Comparison of ENCODE assay signal across 20 cellular contexts in the genomic region with DNA sequence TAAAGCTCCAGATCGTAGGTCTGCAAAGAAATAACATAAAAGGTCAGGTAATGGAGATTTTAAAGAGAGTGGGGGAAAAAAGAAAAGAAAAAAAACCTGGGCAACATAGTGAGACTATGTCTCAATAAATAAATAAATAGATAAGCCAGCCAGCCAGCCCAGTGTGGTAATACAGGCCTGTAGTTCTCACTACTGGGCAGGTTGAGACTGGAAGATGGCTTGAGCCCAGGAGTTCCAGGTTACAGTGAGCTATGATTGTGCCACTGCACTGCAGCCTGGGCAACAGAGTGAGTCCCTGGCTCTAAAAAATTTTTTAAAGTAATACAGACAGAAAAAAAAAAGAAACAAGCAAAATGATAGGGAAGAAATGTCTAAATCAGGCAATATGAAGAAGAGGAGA. TPM values are rescaled to one million over a fixed set of nuclear protein-coding genes. Genes with fewer than 3 reads are reported as not detected.
A peak's percentile ranks its signal among the peaks of the same experiment; 100 is the strongest.
DNase-seq lines count a peak whose midpoint lies in the region; ATAC-seq and TF ChIP-seq lines count a peak whose summit lies in the region.
"Had no signal": no experiment of that assay in that cellular context is flagged by ENCODE, and none has a peak within 500 bp of the region (broad histone marks: within the 10 kb centered on the region; RNA-seq: fewer than 3 reads in every experiment).

No MANE protein-coding gene starts in this region.

- H3K36me3 Mint-ChIP-seq in activated CD8-positive, alpha-beta memory T cell treated with anti-CD3 and anti-CD28 coated beads, Interleukin-2, amount 10 ng/mL, durations not matched to agents 7 days and 5 days = peaks cover 26% of the 10 kb centered on the region
- H3K36me3 Mint-ChIP-seq in T-helper 17 cell (ENCODE audit: low read depth) = peaks cover 3% of the 10 kb centered on the region
- peaks cover 31% of the 10 kb centered on the region for H3K36me3 Mint-ChIP-seq in chondrocyte (ENCODE audit: low read depth)
- peaks cover 22% of the 10 kb centered on the region for H3K36me3 Mint-ChIP-seq in memory B cell

- H3K27ac Mint-ChIP-seq in activated CD8-positive, alpha-beta memory T cell treated with anti-CD3 and anti-CD28 coated beads, Interleukin-2, amount 10 ng/mL, durations not matched to agents 7 days and 5 days = peak overlapping the region; percentile 57
- H3K27ac Mint-ChIP-seq in T-helper 17 cell (peak overlapping the region; percentile 78), chondrocyte (ENCODE audit: unreplicated experiment) (peak overlapping the region; percentile 15), memory B cell (peak overlapping the region; percentile 35)

- CTCF ChIA-PET in activated CD8-positive, alpha-beta memory T cell treated with anti-CD3 and anti-CD28 coated beads, Interleukin-2, amount 10 ng/mL, durations not matched to agents 7 days and 5 days (lab: Charles Lee) = no interaction called here

- no peak for ATAC-seq in activated CD8-positive, alpha-beta memory T cell treated with anti-CD3 and anti-CD28 coated beads, Interleukin-2, amount 10 ng/mL, durations not matched to agents 7 days and 5 days
- no peak for ATAC-seq in T-helper 17 cell
- no peak for ATAC-seq in memory B cell (ENCODE audit: low read depth)
- ATAC-seq: GM12878 had no signal

- peaks cover 7% of the 10 kb centered on the region for H3K4me1 Mint-ChIP-seq in activated CD8-positive, alpha-beta memory T cell treated with anti-CD3 and anti-CD28 coated beads, Interleukin-2, amount 10 ng/mL, durations not matched to agents 7 days and 5 days
- H3K4me1 Mint-ChIP-seq in T-helper 17 cell (peaks cover 3% of the 10 kb centered on the region), chondrocyte (ENCODE audit: low read depth) (no peaks in the 10 kb centered on the region), memory B cell (no peaks in the 10 kb centered on the region)

- no peaks in the 10 kb centered on the region for H3K27me3 Mint-ChIP-seq in activated CD8-positive, alpha-beta memory T cell treated with anti-CD3 and anti-CD28 coated beads, Interleukin-2, amount 10 ng/mL, durations not matched to agents 7 days and 5 days
- H3K27me3 Mint-ChIP-seq in T-helper 17 cell (no peaks in the 10 kb centered on the region), chondrocyte (ENCODE audit: low read depth) (no peaks in the 10 kb centered on the region), memory B cell (no peaks in the 10 kb centered on the region)

- H3K4me3 Mint-ChIP-seq in activated CD8-positive, alpha-beta memory T cell treated with anti-CD3 and anti-CD28 coated beads, Interleukin-2, amount 10 ng/mL, durations not matched to agents 7 days and 5 days = no peak overlapping the region
- H3K4me3 Mint-ChIP-seq in T-helper 17 cell = no peak overlapping the region
- H3K4me3 Mint-ChIP-seq in chondrocyte (ENCODE audit: unreplicated experiment) = no peak overlapping the region
- no peak overlapping the region for H3K4me3 Mint-ChIP-seq in memory B cell

- DNase-seq in activated CD8-positive, alpha-beta memory T cell treated with anti-CD3 and anti-CD28 coated beads, Interleukin-2, amount 10 ng/mL, durations not matched to agents 7 days and 5 days = no peak
- no peak for DNase-seq in activated CD8-positive, alpha-beta memory T cell treated with anti-CD3 and anti-CD28 coated beads, Interleukin-2, amount 50 U/mL, for 48 hours
- no peak for DNase-seq in T-helper 17 cell
- DNase-seq in chondrocyte (ENCODE audit: low spot score) = no peak
- DNase-seq in memory B cell (ENCODE audit: low spot score in 2 of 2) = no peak
- no peak for DNase-seq in NK-92 (lab: John Stamatoyannopoulos, UW; ENCODE audit: unreplicated experiment)
- DNase-seq in stimulated activated CD8-positive, alpha-beta memory T cell treated with anti-CD3 and anti-CD28 coated beads, Interleukin-4, amount 100 ng/mL, for 48 hours = no peak
- no peak for DNase-seq in NCI-H2081 (lab: John Stamatoyannopoulos, UW)
- DNase-seq: DND-41; GDM1; KBM-7; NCI-H1417 treated with DMSO at 0.1 percent for 48 hours; NCI-H1930; NCI-H2171; NCI-H446; NCI-H69; NK-92 treated with Interleukin-12 subunit alpha and Interleukin-12 subunit beta, amount 100 ng/mL, for 24 hours; OCI-M1 had no signal

- TF ChIP-seq CTCF in chondrocyte (IDR thresholded peaks at IDR 0.05) = no peak

- H3K9me3 Mint-ChIP-seq in activated CD8-positive, alpha-beta memory T cell treated with anti-CD3 and anti-CD28 coated beads, Interleukin-2, amount 10 ng/mL, durations not matched to agents 7 days and 5 days (ENCODE audit: low read depth) = no peaks in the 10 kb centered on the region
- H3K9me3 Mint-ChIP-seq in chondrocyte (ENCODE audit: low read depth) (no peaks in the 10 kb centered on the region), memory B cell (no peaks in the 10 kb centered on the region)

- H3K9me3 ChIP-seq in T-helper 17 cell (ENCODE audit: control insufficient read depth, low read length, poor library complexity, severe bottlenecking) = no peaks in the 10 kb centered on the region
- H3K9me3 ChIP-seq: BLaER1 treated with 17β-estradiol and CSF1 and Interleukin-3, amounts not matched to agents 10 nM and 100 nM had no signal

RNA-seq across cellular contexts. Expression of gene BBS10, which starts 43.2 kb away (rescaled TPM):
- total RNA-seq in activated CD8-positive, alpha-beta memory T cell treated with anti-CD3 and anti-CD28 coated beads, Interleukin-2, amount 10 ng/mL, durations not matched to agents 7 days and 5 days = 1 to 10 TPM; 4.3 to 4.6 TPM
- total RNA-seq in T-helper 17 cell (1 to 10 TPM; 2.3 to 2.4 TPM), chondrocyte (7.6 to 11.3 TPM (median 8.2 TPM) in 3 replicates)

Comparison
In these comparisons a context has a peak if more than half of its experiments do, and no peak if none do; other contexts are left out.
1. H3K27ac Mint-ChIP-seq: peak in every context shown above with its lines; median percentile 78 in T-helper 17 cell; 57 in activated CD8-positive, alpha-beta memory T cell treated with anti-CD3 and anti-CD28 coated beads, Interleukin-2, amount 10 ng/mL, durations not matched to agents 7 days and 5 days; 35 in memory B cell; 15 in chondrocyte.